3 cellular contexts compared by ENCODE assay signal in the genomic region with DNA sequence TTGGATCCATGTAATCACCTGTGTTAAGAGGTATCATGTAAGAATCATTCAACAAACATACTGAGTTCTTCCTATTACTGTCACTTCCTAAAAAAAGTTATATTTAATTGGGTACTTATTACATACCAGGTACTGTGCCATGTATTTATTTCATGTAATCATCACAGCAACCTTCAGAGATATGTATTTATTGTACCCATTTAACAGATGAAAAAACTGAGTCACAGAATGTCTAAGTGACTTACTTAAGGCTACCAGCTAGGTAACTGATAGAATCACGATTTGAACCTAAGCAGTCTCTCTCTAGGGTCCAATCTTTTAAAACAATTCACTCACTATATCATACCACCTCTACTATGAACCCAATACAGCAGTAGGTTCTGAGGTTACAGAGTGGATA.
TF ChIP-seq lines count a peak whose summit lies in the region.

No MANE protein-coding gene starts in this region.

TF ChIP-seq in IMR-90, 13 proteins besides CTCF, POLR2A, EP300 and RAD21:
- TF ChIP-seq SMC3 (IDR thresholded peaks at IDR 0.05; ENCODE audit: low read depth, low read length) (no peak), MAFK (IDR thresholded peaks at IDR 0.05; ENCODE audit: low read depth, low read length) (no peak), MAZ (IDR thresholded peaks at IDR 0.05; ENCODE audit: borderline replicate concordance, low read depth, low read length) (no peak), CHD1 (IDR thresholded peaks at IDR 0.05; ENCODE audit: low read depth, low read length) (no peak), RCOR1 (IDR thresholded peaks at IDR 0.05; ENCODE audit: insufficient replicate concordance, low read length) (no peak), CEBPB (IDR thresholded peaks at IDR 0.05; ENCODE audit: low read depth, low read length) (no peak), RFX5 (IDR thresholded peaks at IDR 0.05; ENCODE audit: low read depth, low read length) (no peak), MXI1 (IDR thresholded peaks at IDR 0.05; ENCODE audit: borderline replicate concordance, low read depth, low read length) (no peak), BHLHE40 (IDR thresholded peaks at IDR 0.05; ENCODE audit: low read depth, low read length) (no peak)

TF ChIP-seq in GM12878, 131 proteins besides CTCF, POLR2A, EP300 and RAD21:
- TF ChIP-seq TCF7 (IDR thresholded peaks at IDR 0.05; ENCODE audit: borderline replicate concordance) = 0 out of 2 replicates have a peak, but pooled peaks have one; percentile 11
- TF ChIP-seq ASH2L (IDR thresholded peaks at IDR 0.05; ENCODE audit: borderline replicate concordance, low read depth) = no peak

TF ChIP-seq in GM23338, 12 proteins besides CTCF, POLR2A, EP300 and RAD21:
- TF ChIP-seq ETS1 (IDR thresholded peaks at IDR 0.05) (no peak), ZNF331 (CRISPR knock-in tag; IDR thresholded peaks at IDR 0.05; ENCODE audit: low read depth) (no peak), ZNF462 (CRISPR knock-in tag; IDR thresholded peaks at IDR 0.05) (no peak), POLR2AphosphoS5 (IDR thresholded peaks at IDR 0.05; ENCODE audit: low read depth) (no peak), ZNF114 (CRISPR knock-in tag; IDR thresholded peaks at IDR 0.05) (no peak), EZH2phosphoT487 (IDR thresholded peaks at IDR 0.05; ENCODE audit: unreplicated experiment) (no peak), NANOG (IDR thresholded peaks at IDR 0.05; ENCODE audit: borderline replicate concordance) (no peak), EZH2 (IDR thresholded peaks at IDR 0.05; ENCODE audit: low read depth, unreplicated experiment) (no peak), STAT1 (IDR thresholded peaks at IDR 0.05; ENCODE audit: unreplicated experiment) (no peak), REST (IDR thresholded peaks at IDR 0.05; ENCODE audit: unreplicated experiment) (no peak), JUNB (IDR thresholded peaks at IDR 0.05; ENCODE audit: unreplicated experiment) (no peak), CREB1 (CRISPR knock-in tag; IDR thresholded peaks at IDR 0.05; ENCODE audit: low read depth) (no peak)
TF ChIP-seq in GM23338: peak in this region for 0.
